14 cellular contexts compared by ENCODE assay signal in the genomic region with DNA sequence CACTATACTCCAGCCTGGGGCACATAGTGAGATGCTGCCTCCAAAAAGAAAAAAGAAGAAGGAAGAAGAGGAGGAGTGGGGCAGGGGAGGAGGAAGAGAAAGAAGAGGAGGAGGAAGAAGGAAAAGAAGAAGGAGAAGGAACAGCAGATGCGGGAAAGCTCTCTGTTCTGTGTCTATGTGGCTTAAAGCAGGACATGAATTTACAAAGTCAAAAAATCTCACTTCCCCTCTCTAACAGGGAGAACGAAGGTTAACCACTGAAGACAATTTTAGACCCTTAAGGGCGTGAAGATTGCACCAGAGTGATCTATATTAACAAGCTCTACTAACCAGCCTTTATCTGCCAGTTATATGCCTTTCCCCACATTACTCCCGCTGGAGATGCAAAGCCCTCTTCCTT.
DNase-seq lines count a peak whose midpoint lies in the region; ATAC-seq and TF ChIP-seq lines count a peak whose summit lies in the region.
"Had no signal": no experiment of that assay in that cellular context is flagged by ENCODE, and none has a peak within 500 bp of the region (broad histone marks: within the 10 kb centered on the region; RNA-seq: fewer than 3 reads in every experiment).

No MANE protein-coding gene starts in this region.

- no peaks in the 10 kb centered on the region for H3K9me3 ChIP-seq in right cardiac atrium (ENCODE audit: control insufficient read depth, low read length)
- no peaks in the 10 kb centered on the region for H3K9me3 ChIP-seq in hepatocyte (ENCODE audit: low read depth)
- H3K9me3 ChIP-seq: A549 had no signal

- H2AFZ ChIP-seq in hepatocyte = no peak overlapping the region

- no peaks in the 10 kb centered on the region for H3K9me2 ChIP-seq in hepatocyte (replicated peaks; ENCODE audit: insufficient read depth)

- intact Hi-C loops in right cardiac atrium (cut with DNase I) (no loop called here), left cardiac atrium (cut with DNase I) (no loop called here)

- H3K4me1 ChIP-seq in right cardiac atrium (ENCODE audit: control insufficient read depth, insufficient read depth, low read length) = no peaks in the 10 kb centered on the region
- no peaks in the 10 kb centered on the region for H3K4me1 ChIP-seq in foreskin keratinocyte
- peaks cover 4% of the 10 kb centered on the region for H3K4me1 ChIP-seq in hepatocyte (ENCODE audit: insufficient read depth)

- DNase-seq in CD1c-positive myeloid dendritic cell (ENCODE audit: extremely low spot score) (peak; percentile 17), Kasumi-1 (lab: John Stamatoyannopoulos, UW) (peak; percentile 37 to 43), right cardiac atrium (no peak), foreskin keratinocyte (no peak), hepatocyte (ENCODE audit: low spot score) (no peak), left cardiac atrium (no peak)
- DNase-seq: activated naive CD4-positive, alpha-beta T cell treated with anti-CD3 and anti-CD28 coated beads for 36 hours; NCI-H510A treated with DMSO at 0.1 percent for 48 hours; posterior cingulate gyrus; stimulated activated CD4-positive, alpha-beta T cell treated with anti-CD3 and anti-CD28 coated beads, Interleukin-1b, Interleukin-23, amount 100 ng/mL, for 48 hours had no signal

- 72% methylated on average over 4 of the region's 4 CpGs for WGBS in right cardiac atrium
- 68% methylated on average over 4 of the region's 4 CpGs for whole genome bisulfite sequencing in hepatocyte (ENCODE audit: low lambda C conversion rate, missing lambda C conversion rate)

- H3K79me2 ChIP-seq in hepatocyte = no peaks in the 10 kb centered on the region

- H3K4me2 ChIP-seq in hepatocyte = no peak overlapping the region
- H3K4me2 ChIP-seq: A549 had no signal

- H3K27ac ChIP-seq in right cardiac atrium (ENCODE audit: low read length) (no peak overlapping the region), foreskin keratinocyte (no peak overlapping the region), hepatocyte (no peak overlapping the region)
- H3K27ac ChIP-seq: A549, SK-N-MC had no signal

- H3K27me3 ChIP-seq in right cardiac atrium (ENCODE audit: control insufficient read depth, insufficient read depth) = no peaks in the 10 kb centered on the region
- no peaks in the 10 kb centered on the region for H3K27me3 ChIP-seq in foreskin keratinocyte
- H3K27me3 ChIP-seq in hepatocyte = no peaks in the 10 kb centered on the region

- no peaks in the 10 kb centered on the region for H3K36me3 ChIP-seq in hepatocyte (replicated peaks; ENCODE audit: insufficient read depth, low read depth)

- no peaks in the 10 kb centered on the region for H4K20me1 ChIP-seq in hepatocyte (ENCODE audit: insufficient read depth, poor library complexity, severe bottlenecking)

- H3K4me3 ChIP-seq in right cardiac atrium (ENCODE audit: low read length) = no peak overlapping the region
- H3K4me3 ChIP-seq in hepatocyte = no peak overlapping the region
- H3K4me3 ChIP-seq: A549, SK-N-MC had no signal

- ATAC-seq in GM19351 (IDR thresholded peaks at IDR 0.05; ENCODE audit: unreplicated experiment) (peak; percentile 82), HG02852 (IDR thresholded peaks at IDR 0.05; ENCODE audit: unreplicated experiment) (peak; percentile 86), right cardiac atrium (no peak), foreskin keratinocyte (no peak), left cardiac atrium (no peak)
- ATAC-seq: A549 had no signal

- TF ChIP-seq CTCF in foreskin keratinocyte (conservative IDR thresholded peaks at IDR 0.05) = no peak
- TF ChIP-seq CTCF in hepatocyte (IDR thresholded peaks at IDR 0.05; ENCODE audit: poor library complexity) = no peak

Comparison
In these comparisons a context has a peak if more than half of its experiments do, and no peak if none do; other contexts are left out.
1. DNase-seq: peak in CD1c-positive myeloid dendritic cell (single experiment) and Kasumi-1 (2 of 2); none in right cardiac atrium (0 of 3), foreskin keratinocyte (0 of 2), hepatocyte (single experiment) and left cardiac atrium (single experiment).
2. ATAC-seq: peak in GM19351 (single experiment) and HG02852 (single experiment); none in right cardiac atrium (0 of 2), foreskin keratinocyte (single experiment) and left cardiac atrium (0 of 2).